16 cellular contexts compared by ENCODE assay signal in the genomic region with DNA sequence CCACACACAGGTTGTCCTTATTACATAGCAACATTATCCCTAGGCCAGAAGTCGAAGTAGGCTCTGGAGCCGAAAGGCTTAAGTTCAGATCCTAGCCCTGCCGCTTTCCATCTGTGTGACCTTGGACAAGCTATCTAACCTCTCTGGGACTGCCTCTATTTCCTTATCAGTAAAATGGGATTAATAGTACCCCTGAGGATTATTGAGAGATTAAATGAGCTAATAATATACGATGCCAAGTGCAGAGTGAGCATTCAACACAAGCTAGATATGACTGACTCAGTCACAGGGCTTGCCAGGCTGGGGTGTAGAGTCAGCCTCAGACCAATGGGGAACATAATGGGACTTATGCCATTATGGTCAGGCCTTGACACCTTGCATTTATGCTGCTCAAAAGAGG. TPM values are rescaled to one million over a fixed set of nuclear protein-coding genes. Genes with fewer than 3 reads are reported as not detected.
DNase-seq lines count a peak whose midpoint lies in the region; ATAC-seq, FAIRE-seq and TF ChIP-seq lines count a peak whose summit lies in the region.
"Had no signal": no experiment of that assay in that cellular context is flagged by ENCODE, and none has a peak within 500 bp of the region (broad histone marks: within the 10 kb centered on the region; RNA-seq: fewer than 3 reads in every experiment).

No MANE protein-coding gene starts in this region.

- CTCF ChIA-PET in CD8-positive, alpha-beta memory T cell (lab: Charles Lee): interaction anchor here (0.6 to 1.2 kb wide), 2 partner anchors 11 to 36 kb away, joined by 3 read pairs; no protein-coding TSS in a partner anchor

- peaks cover 0 to 3% of the 10 kb centered on the region in 2 donors for H3K27me3 Mint-ChIP-seq in CD8-positive, alpha-beta memory T cell
- peaks cover 0 to 3% (median 3%) of the 10 kb centered on the region in 3 donors for H3K27me3 Mint-ChIP-seq in immature natural killer cell (ENCODE audit: low read depth in 3 of 3)

- no peaks in the 10 kb centered on the region for H3K27me3 ChIP-seq in MG63
- H3K27me3 ChIP-seq in CD8-positive, alpha-beta memory T cell (ENCODE audit: insufficient read depth, low read length, poor library complexity, severe bottlenecking): no peaks in the 10 kb centered on the region
- H3K27me3 ChIP-seq: BE2C had no signal

- no peaks in the 10 kb centered on the region for H3K36me3 ChIP-seq in MG63
- no peaks in the 10 kb centered on the region for H3K36me3 ChIP-seq in CD8-positive, alpha-beta memory T cell (ENCODE audit: insufficient read depth, low read length)
- H3K36me3 ChIP-seq: BE2C had no signal

- no peak for ATAC-seq in HG03521 (IDR thresholded peaks at IDR 0.05; ENCODE audit: unreplicated experiment)
- ATAC-seq: CD8-positive, alpha-beta T cell; GM12878; GM23338 had no signal

- POLR2A ChIA-PET in CD8-positive, alpha-beta memory T cell (lab: Charles Lee): no interaction called here

- DNase-seq in HTR-8/SVneo (ENCODE audit: insufficient read length, low spot score) (no peak), MG63 (peak; percentile 50), fibroblast of villous mesenchyme (ENCODE audit: low read depth) (peak; percentile 63), posterior vena cava (ENCODE audit: low spot score) (peak; percentile 19), COLO668 (lab: John Stamatoyannopoulos, UW; ENCODE audit: unreplicated experiment) (no peak), immature natural killer cell (no peak)
- DNase-seq in CD8-positive, alpha-beta memory T cell: no peak
- DNase-seq: BE2C; CD8-positive, alpha-beta T cell; DMS79; H7 had no signal

- H3K4me3 ChIP-seq in MG63 (no peak overlapping the region), fibroblast of villous mesenchyme (ENCODE audit: low read depth, low read length) (no peak overlapping the region)
- no peak overlapping the region for H3K4me3 ChIP-seq in CD8-positive, alpha-beta memory T cell (ENCODE audit: low read length)
- H3K4me3 ChIP-seq: A549, GM12878, GM23338 had no signal

- no peak overlapping the region for H3K27ac Mint-ChIP-seq in CD8-positive, alpha-beta memory T cell
- no peak overlapping the region for H3K27ac Mint-ChIP-seq in immature natural killer cell
- H3K27ac Mint-ChIP-seq: CD14-positive monocyte; CD8-positive, alpha-beta T cell; GM23338 had no signal

- no peak overlapping the region for H3K4me3 Mint-ChIP-seq in CD8-positive, alpha-beta memory T cell
- H3K4me3 Mint-ChIP-seq in immature natural killer cell: no peak overlapping the region
- H3K4me3 Mint-ChIP-seq: CD14-positive monocyte; CD8-positive, alpha-beta T cell; GM23338 had no signal

- H3K9me3 ChIP-seq in MG63: no peaks in the 10 kb centered on the region
- H3K9me3 ChIP-seq in CD8-positive, alpha-beta memory T cell (ENCODE audit: low read length): no peaks in the 10 kb centered on the region
- H3K9me3 ChIP-seq: BE2C had no signal

- no peaks in the 10 kb centered on the region for H3K9me3 Mint-ChIP-seq in CD8-positive, alpha-beta memory T cell
- H3K9me3 Mint-ChIP-seq in immature natural killer cell: no peaks in the 10 kb centered on the region
- H3K9me3 Mint-ChIP-seq: CD14-positive monocyte; CD8-positive, alpha-beta T cell had no signal

- FAIRE-seq in HTR-8/SVneo (lab: Jason Lieb, UNC): peak; percentile 81
- FAIRE-seq: A549, GM12878 had no signal

- no peak for TF ChIP-seq CTCF in fibroblast of villous mesenchyme (IDR thresholded peaks at IDR 0.05; ENCODE audit: insufficient read depth, low read depth, low read length)

- H3K4me1 Mint-ChIP-seq in CD8-positive, alpha-beta memory T cell: peaks cover 5 to 9% (median 7%) of the 10 kb centered on the region in 3 donors
- H3K4me1 Mint-ChIP-seq in immature natural killer cell: peaks cover 0 to 5% of the 10 kb centered on the region in 2 donors

- intact Hi-C loops in posterior vena cava (cut with DNase I): no loop called here

- H3K27ac ChIP-seq in CD8-positive, alpha-beta memory T cell (ENCODE audit: low read depth, low read length): no peak overlapping the region

- H3K4me1 ChIP-seq in CD8-positive, alpha-beta memory T cell (ENCODE audit: insufficient read depth, low read length): no peaks in the 10 kb centered on the region
- H3K4me1 ChIP-seq: BE2C had no signal

- no peaks in the 10 kb centered on the region for H3K36me3 Mint-ChIP-seq in CD8-positive, alpha-beta memory T cell
- H3K36me3 Mint-ChIP-seq in immature natural killer cell: no peaks in the 10 kb centered on the region
- H3K36me3 Mint-ChIP-seq: CD14-positive monocyte; CD8-positive, alpha-beta T cell had no signal

RNA-seq across cellular contexts. Expression of a gene that starts 8.9 kb away (rescaled TPM):
- 0.56 and 0.72 TPM in 2 replicates for total RNA-seq in MG63 (2014; rRNA removed; shearing (Covaris generic); ENCODE audit: low replicate concordance)
- total RNA-seq in fibroblast of villous mesenchyme: 2.6 and 3.9 TPM in 2 replicates
- 1 to 10 TPM; 4.5 TPM for total RNA-seq in posterior vena cava
- total RNA-seq in CD8-positive, alpha-beta memory T cell: 10 to 100 TPM; 15.0 to 16.0 TPM
- polyA plus RNA-seq in CD8-positive, alpha-beta memory T cell: 5.3 TPM
- polyA plus RNA-seq in immature natural killer cell: 1 to 10 TPM; 1.2 to 5.3 (median 2.2) TPM

RNA-seq across cellular contexts. Expression of a gene that starts 11.9 kb away (rescaled TPM):
- 86.6 and 89.6 TPM in 2 replicates for total RNA-seq in MG63 (2014; rRNA removed; shearing (Covaris generic); ENCODE audit: low replicate concordance)
- 44.1 and 57.0 TPM in 2 replicates for total RNA-seq in fibroblast of villous mesenchyme
- total RNA-seq in posterior vena cava: 10 to 100 TPM; 44.8 to 46.6 TPM
- 10 to 100 TPM; 64.0 to 67.1 TPM for total RNA-seq in CD8-positive, alpha-beta memory T cell
- 112 TPM for polyA plus RNA-seq in CD8-positive, alpha-beta memory T cell
- polyA plus RNA-seq in immature natural killer cell: 100 to 1,000 TPM in 1 of 3 donors, 10 to 100 TPM in 2; 87.1 to 104 (median 97.6) TPM

RNA-seq across cellular contexts. Expression of a gene that starts 58.5 kb away (rescaled TPM):
- 0.12 and 0.82 TPM in 2 replicates for total RNA-seq in MG63 (2014; rRNA removed; shearing (Covaris generic); ENCODE audit: low replicate concordance)
- 1.3 TPM in 2 replicates for total RNA-seq in fibroblast of villous mesenchyme
- 1 to 10 TPM; 8.6 to 8.9 TPM for total RNA-seq in posterior vena cava
- total RNA-seq in CD8-positive, alpha-beta memory T cell: under 1 TPM; 0.42 to 0.49 TPM
- 0.60 TPM for polyA plus RNA-seq in CD8-positive, alpha-beta memory T cell
- under 1 TPM in 2 of 3 donors, not detected in 1; 0.36 to 0.68 TPM for polyA plus RNA-seq in immature natural killer cell

Comparison
In these comparisons a context has a peak if more than half of its experiments do, and no peak if none do; other contexts are left out.
1. DNase-seq: peak in MG63 (single experiment), fibroblast of villous mesenchyme (single experiment) and posterior vena cava (single experiment); none in HTR-8/SVneo (single experiment), COLO668 (single experiment), CD8-positive, alpha-beta memory T cell (0 of 5) and immature natural killer cell (0 of 3).